10 cellular contexts compared by ENCODE assay signal in genomic region chr1:87956072-87956471, GRCh38.
DNase-seq lines count a peak whose midpoint lies in the region; ATAC-seq and TF ChIP-seq lines count a peak whose summit lies in the region.
"Had no signal": no experiment of that assay in that cellular context is flagged by ENCODE, and none has a peak within 500 bp of the region (broad histone marks: within the 10 kb centered on the region; RNA-seq: fewer than 3 reads in every experiment).

No MANE protein-coding gene starts in this region.

- DNase-seq in Daoy (ENCODE audit: low read depth) (peak; percentile 98), RWPE2 (ENCODE audit: low spot score) (peak; percentile 88), fibroblast of peridontal ligament (ENCODE audit: extremely low read depth) (peak; percentile 96), osteoblast (ENCODE audit: insufficient read length, low spot score, missing footprints) (peak; percentile 72), NCI-H345 (lab: John Stamatoyannopoulos, UW) (no peak), T-helper 2 cell (no peak)
- DNase-seq: activated naive CD4-positive, alpha-beta T cell treated with anti-CD3 and anti-CD28 coated beads for 36 hours; NCI-H2081 treated with DMSO at 0.1 percent for 48 hours had no signal

- H3K79me2 ChIP-seq in osteoblast (ENCODE audit: insufficient read depth, low read length) = no peaks in the 10 kb centered on the region

- TF ChIP-seq CTCF in RWPE2 (IDR thresholded peaks at IDR 0.05; ENCODE audit: poor library complexity, severe bottlenecking) (no peak), osteoblast (IDR thresholded peaks at IDR 0.05; ENCODE audit: extremely low read depth, low read depth, low read length) (no peak)

- H3K36me3 ChIP-seq in RWPE2 (ENCODE audit: low read depth) = no peaks in the 10 kb centered on the region
- no peaks in the 10 kb centered on the region for H3K36me3 ChIP-seq in osteoblast (ENCODE audit: insufficient read depth, low read length)

- ATAC-seq in RWPE2 (ENCODE audit: low read depth) = peak; percentile 100
- no peak for ATAC-seq in GM18861 (IDR thresholded peaks at IDR 0.05; ENCODE audit: unreplicated experiment)
- ATAC-seq in HG02610 (IDR thresholded peaks at IDR 0.05; ENCODE audit: unreplicated experiment) = no peak

- peak overlapping the region; percentile 39 for H3K27ac ChIP-seq in RWPE2 (ENCODE audit: poor library complexity, severe bottlenecking)
- peak overlapping the region; percentile 62 for H3K27ac ChIP-seq in osteoblast (ENCODE audit: low read depth, low read length)

- H3K9me3 ChIP-seq in RWPE2 (ENCODE audit: severe bottlenecking) (no peaks in the 10 kb centered on the region), osteoblast (ENCODE audit: low read depth, low read length) (no peaks in the 10 kb centered on the region)

- peak overlapping the region; percentile 41 for H3K4me2 ChIP-seq in osteoblast (ENCODE audit: insufficient read depth, low read length)

- no peaks in the 10 kb centered on the region for H4K20me1 ChIP-seq in osteoblast (ENCODE audit: insufficient read depth, low read length)

- H3K27me3 ChIP-seq in RWPE2 (ENCODE audit: insufficient read depth, poor library complexity, severe bottlenecking) = no peaks in the 10 kb centered on the region
- H3K27me3 ChIP-seq in osteoblast (ENCODE audit: insufficient read depth, low read length) = no peaks in the 10 kb centered on the region

- no peak overlapping the region for H2AFZ ChIP-seq in osteoblast (ENCODE audit: low read length)

- H3K4me1 ChIP-seq in RWPE2 (ENCODE audit: insufficient read depth, poor library complexity, severe bottlenecking) (peaks cover 14% of the 10 kb centered on the region), osteoblast (ENCODE audit: insufficient read depth, low read length) (peaks cover 28% of the 10 kb centered on the region)

- H3K4me3 ChIP-seq in RWPE2 (ENCODE audit: severe bottlenecking) = no peak overlapping the region
- H3K4me3 ChIP-seq in osteoblast (ENCODE audit: insufficient read depth, low read length) = no peak overlapping the region

Comparison
In these comparisons a context has a peak if more than half of its experiments do, and no peak if none do; other contexts are left out.
1. DNase-seq: peak in Daoy (single experiment), RWPE2 (single experiment), fibroblast of peridontal ligament (single experiment) and osteoblast (single experiment); none in NCI-H345 (single experiment) and T-helper 2 cell (0 of 5).